In genomic region chr19:28705008-28705407, GRCh38 we compare ENCODE assay signal across 11 cellular contexts.
DNase-seq lines count a peak whose midpoint lies in the region; ATAC-seq and TF ChIP-seq lines count a peak whose summit lies in the region.
"Had no signal": no experiment of that assay in that cellular context is flagged by ENCODE, and none has a peak within 500 bp of the region (broad histone marks: within the 10 kb centered on the region; RNA-seq: fewer than 3 reads in every experiment).

No MANE protein-coding gene starts in this region.

- H3K4me3 ChIP-seq in body of pancreas (no peak overlapping the region), mesenchymal stem cell (ENCODE audit: insufficient read depth in 1 of 2, low read depth in 1 of 2, low read length in 2 of 2) (no peak overlapping the region), stomach (no peak overlapping the region), thyroid gland (replicated peaks in 1 of 3) (no peak overlapping the region)

- H4K91ac ChIP-seq in mesenchymal stem cell (ENCODE audit: low read length): no peak overlapping the region

- in situ Hi-C loops in Caki2 (cut with HindIII; ENCODE audit: low pct_unique_long_range_greater_than_20kb, low sequenced_read_pairs): no loop called here

- H2BK12ac ChIP-seq in mesenchymal stem cell (ENCODE audit: low read length in 2 of 2): no peak overlapping the region

- TF ChIP-seq POLR2A in body of pancreas (IDR thresholded peaks at IDR 0.05) (no peak), stomach (IDR thresholded peaks at IDR 0.05) (no peak), thyroid gland (IDR thresholded peaks at IDR 0.05) (no peak)

- no peak overlapping the region for H3K18ac ChIP-seq in mesenchymal stem cell (ENCODE audit: low read depth in 1 of 2, low read length in 2 of 2)

- peak overlapping the region in 3 of 4 donors; percentile 12 to 27 (median 26) for H3K27ac ChIP-seq in body of pancreas
- H3K27ac ChIP-seq in mesenchymal stem cell (ENCODE audit: low read length, poor library complexity, severe bottlenecking): peak overlapping the region; percentile 85
- H3K27ac ChIP-seq in stomach: no peak overlapping the region
- H3K27ac ChIP-seq in thyroid gland: no peak overlapping the region

- peak overlapping the region; percentile 14 for H3K9ac ChIP-seq in mesenchymal stem cell (ENCODE audit: low read length)

- TF ChIP-seq CTCF in body of pancreas (IDR thresholded peaks at IDR 0.05): peak in 4 of 7 experiments; percentile 12 to 40 (median 28)
- no peak for TF ChIP-seq CTCF in stomach (IDR thresholded peaks at IDR 0.05)
- TF ChIP-seq CTCF in thyroid gland (IDR thresholded peaks at IDR 0.05): no peak

- H3K79me1 ChIP-seq in mesenchymal stem cell (replicated peaks; ENCODE audit: low read length, poor library complexity, severe bottlenecking): no peaks in the 10 kb centered on the region

- H3K4ac ChIP-seq in mesenchymal stem cell (ENCODE audit: low read depth in 1 of 2, low read length in 2 of 2): no peak overlapping the region

- H2AFZ ChIP-seq in mesenchymal stem cell (ENCODE audit: low read depth, low read length): no peak overlapping the region

- no peak overlapping the region for H4K8ac ChIP-seq in mesenchymal stem cell (ENCODE audit: low read length)

- no peak overlapping the region for H3K4me2 ChIP-seq in mesenchymal stem cell (ENCODE audit: low read length, poor library complexity, severe bottlenecking)

- no peaks in the 10 kb centered on the region for H3K27me3 ChIP-seq in body of pancreas
- H3K27me3 ChIP-seq in mesenchymal stem cell (ENCODE audit: control insufficient read depth in 1 of 2, insufficient read depth in 1 of 2, low read length in 2 of 2): no peaks in the 10 kb centered on the region
- no peaks in the 10 kb centered on the region for H3K27me3 ChIP-seq in stomach
- H3K27me3 ChIP-seq in thyroid gland: no peaks in the 10 kb centered on the region

- H3K9me3 ChIP-seq in body of pancreas (no peaks in the 10 kb centered on the region), mesenchymal stem cell (ENCODE audit: control insufficient read depth, low read length) (no peaks in the 10 kb centered on the region), stomach (no peaks in the 10 kb centered on the region), thyroid gland (no peaks in the 10 kb centered on the region)

- no peak overlapping the region for H2BK15ac ChIP-seq in mesenchymal stem cell (ENCODE audit: low read depth, poor library complexity, severe bottlenecking)

- intact Hi-C loops in body of pancreas (cut with DNase I): loop anchor here (5.0 kb wide), 1 partner anchor 233 kb away; no protein-coding TSS in a partner anchor
- intact Hi-C loops in stomach (cut with DNase I; ENCODE audit: low total_unique reads): no loop called here
- intact Hi-C loops in thyroid gland (cut with DNase I): no loop called here

- H3K36me3 ChIP-seq in body of pancreas (replicated peaks in 1 of 2; ENCODE audit: insufficient read depth in 1 of 2, low read depth in 2 of 2) (no peaks in the 10 kb centered on the region), mesenchymal stem cell (ENCODE audit: control insufficient read depth in 1 of 2, insufficient read depth in 2 of 2, low read depth in 1 of 2, low read length in 2 of 2) (no peaks in the 10 kb centered on the region), stomach (no peaks in the 10 kb centered on the region), thyroid gland (no peaks in the 10 kb centered on the region)

- no peak overlapping the region for H2AK5ac ChIP-seq in mesenchymal stem cell (ENCODE audit: low read length, severe bottlenecking)

- DNase-seq in Caki2 (ENCODE audit: low read depth) (peak; percentile 52), LoVo (ENCODE audit: low spot score) (peak; percentile 41), body of pancreas (peak in 2 of 4 donors; percentile 17 to 18), mesenchymal stem cell (peak; percentile 83), stomach (no peak), thyroid gland (no peak)
- DNase-seq: activated CD4-positive, alpha-beta T cell treated with anti-CD3 and anti-CD28 coated beads, Interleukin-2, amount 50 U/mL, for 1 hour; natural killer cell; NCI-H187 had no signal

- ATAC-seq in body of pancreas: peak; percentile 71
- no peak for ATAC-seq in HG03135 (IDR thresholded peaks at IDR 0.05; ENCODE audit: unreplicated experiment)
- no peak for ATAC-seq in HG02623 (IDR thresholded peaks at IDR 0.05; ENCODE audit: unreplicated experiment)
- ATAC-seq: natural killer cell had no signal

- no peak overlapping the region for H2BK120ac ChIP-seq in mesenchymal stem cell (ENCODE audit: low read depth, low read length)

- 37 to 46% methylated on average over 3 of the region's 3 CpGs for WGBS in body of pancreas, 2 donors
- 4% methylated on average over 3 of the region's 3 CpGs for WGBS in mesenchymal stem cell
- WGBS in stomach, 5 donors: 43 to 58% (median 52%) methylated on average over 3 of the region's 3 CpGs
- WGBS in thyroid gland, 2 donors: 67 to 69% methylated on average over 3 of the region's 3 CpGs

- H2BK5ac ChIP-seq in mesenchymal stem cell (ENCODE audit: low read depth, low read length, poor library complexity, severe bottlenecking): no peak overlapping the region

- H3K4me1 ChIP-seq in body of pancreas (no peaks in the 10 kb centered on the region), mesenchymal stem cell (ENCODE audit: control insufficient read depth, insufficient read depth, low read depth, low read length) (peaks cover 2% of the 10 kb centered on the region), stomach (no peaks in the 10 kb centered on the region), thyroid gland (no peaks in the 10 kb centered on the region)

- no peak for TF ChIP-seq EP300 in stomach (IDR thresholded peaks at IDR 0.05)

- H3K23ac ChIP-seq in mesenchymal stem cell (ENCODE audit: low read length in 2 of 2): no peak overlapping the region

- H3K14ac ChIP-seq in mesenchymal stem cell (ENCODE audit: low read length in 2 of 2): no peak overlapping the region

Comparison
In these comparisons a context has a peak if more than half of its experiments do, and no peak if none do; other contexts are left out.
1. DNase-seq: peak in Caki2 (single experiment), LoVo (single experiment) and mesenchymal stem cell (single experiment); none in stomach (single experiment) and thyroid gland (0 of 2).
2. H3K27ac ChIP-seq: peak in body of pancreas (3 of 4) and mesenchymal stem cell (single experiment); none in stomach (0 of 5) and thyroid gland (0 of 3).
3. CTCF ChIP-seq: peak in body of pancreas (4 of 7); none in stomach (0 of 7) and thyroid gland (0 of 6).